ENCODE assay signal across 29 cellular contexts in the genomic region with DNA sequence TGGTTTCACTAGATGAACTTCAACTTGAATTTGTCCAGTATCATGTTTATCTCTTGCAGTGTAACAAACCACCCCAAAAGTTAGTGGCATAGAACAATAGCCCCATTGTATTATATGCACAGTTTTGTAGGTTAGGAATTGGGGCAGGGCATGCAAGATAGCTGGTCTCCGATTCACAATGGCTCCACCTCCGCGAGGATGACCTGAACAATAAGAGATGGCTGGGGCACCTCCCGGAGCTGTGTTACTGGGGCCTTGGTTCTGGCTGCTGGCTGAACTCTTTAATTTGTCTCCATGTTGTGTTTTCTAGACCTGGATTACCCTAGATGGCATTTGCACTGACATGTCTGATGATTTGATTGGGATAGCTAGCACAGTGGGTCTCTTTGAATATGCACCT. TPM values are rescaled to one million over a fixed set of nuclear protein-coding genes. Genes with fewer than 3 reads are reported as not detected.
A peak's percentile ranks its signal among the peaks of the same experiment; 100 is the strongest.
DNase-seq lines count a peak whose midpoint lies in the region; TF ChIP-seq lines count a peak whose summit lies in the region.
"Had no signal": no experiment of that assay in that cellular context is flagged by ENCODE, and none has a peak within 500 bp of the region (broad histone marks: within the 10 kb centered on the region; RNA-seq: fewer than 3 reads in every experiment).

No MANE protein-coding gene starts in this region.

- H3K9ac ChIP-seq in mammary epithelial cell (ENCODE audit: insufficient read depth, low read length) = no peak overlapping the region
- H3K9ac ChIP-seq: BLaER1; BLaER1 treated with 17β-estradiol and CSF1 and Interleukin-3, amounts not matched to agents 10 nM and 100 nM had no signal

- no peaks in the 10 kb centered on the region for H4K20me1 ChIP-seq in mammary epithelial cell (ENCODE audit: insufficient read depth, low read length)
- H4K20me1 ChIP-seq: BLaER1; BLaER1 treated with 17β-estradiol and CSF1 and Interleukin-3, amounts not matched to agents 10 nM and 100 nM had no signal

- dilution Hi-C loops in mammary epithelial cell (cut with HindIII; ENCODE audit: low sequenced_read_pairs) = no loop called here

- no peak overlapping the region for H3K4me2 ChIP-seq in mammary epithelial cell (ENCODE audit: insufficient read depth, low read depth, low read length)
- H3K4me2 ChIP-seq: A549; BLaER1; BLaER1 treated with 17β-estradiol and CSF1 and Interleukin-3, amounts not matched to agents 10 nM and 100 nM had no signal

- no peaks in the 10 kb centered on the region for H3K79me2 ChIP-seq in mammary epithelial cell (ENCODE audit: insufficient read depth, low read length)

- BruUV-seq in mammary epithelial cell (replicated peaks; lab: Mats Ljungman, UMichigan) = no TSS peak

- TF ChIP-seq CTCF in mammary epithelial cell (conservative IDR thresholded peaks at IDR 0.05 in 1 of 2, IDR thresholded peaks at IDR 0.05 in 1 of 2; ENCODE audit: extremely low read depth in 1 of 2, insufficient read depth in 1 of 2, low read depth in 1 of 2, low read length in 2 of 2) = no peak
- no peak for TF ChIP-seq CTCF in breast epithelium (IDR thresholded peaks at IDR 0.05)
- TF ChIP-seq CTCF in testis (IDR thresholded peaks at IDR 0.05) = no peak
- TF ChIP-seq CTCF in vagina (IDR thresholded peaks at IDR 0.05) = no peak

- no peak for TF ChIP-seq POLR2A in breast epithelium (IDR thresholded peaks at IDR 0.05)
- TF ChIP-seq POLR2A in testis (IDR thresholded peaks at IDR 0.05) = no peak
- no peak for TF ChIP-seq POLR2A in vagina (IDR thresholded peaks at IDR 0.05)

- DNase-seq in mammary epithelial cell (peak; percentile 8), breast epithelium (ENCODE audit: low spot score in 2 of 2) (no peak), testis (peak; percentile 80), vagina (ENCODE audit: extremely low spot score in 2 of 2) (no peak)
- DNase-seq: 8988T; ACHN; AML-193; BE2C; C1 segment of cervical spinal cord; Caco-2; Calu3; CD4-positive, alpha-beta memory T cell; CD4-positive, alpha-beta T cell; CD4-positive, CD25-positive, alpha-beta regulatory T cell; CD8-positive, alpha-beta memory T cell; CD8-positive, alpha-beta T cell; COR-L47; DMS 273 treated with DMSO at 0.1 percent for 48 hours; DMS153; DMS53; DMS79; DMS79 treated with DMSO at 0.1 percent for 48 hours; DND-41; EL had no signal

- H3K36me3 ChIP-seq in mammary epithelial cell (ENCODE audit: insufficient read depth, low read length) (no peaks in the 10 kb centered on the region), breast epithelium (no peaks in the 10 kb centered on the region), testis (ENCODE audit: low read depth, missing control alignments) (no peaks in the 10 kb centered on the region), vagina (no peaks in the 10 kb centered on the region)
- H3K36me3 ChIP-seq: BE2C; BLaER1; BLaER1 treated with 17β-estradiol and CSF1 and Interleukin-3, amounts not matched to agents 10 nM and 100 nM had no signal

- H3K27me3 ChIP-seq in mammary epithelial cell (ENCODE audit: insufficient read depth, low read length) = no peaks in the 10 kb centered on the region
- H3K27me3 ChIP-seq in breast epithelium = no peaks in the 10 kb centered on the region
- H3K27me3 ChIP-seq in testis = no peaks in the 10 kb centered on the region
- H3K27me3 ChIP-seq in vagina = no peaks in the 10 kb centered on the region
- H3K27me3 ChIP-seq: BE2C; BLaER1; BLaER1 treated with 17β-estradiol and CSF1 and Interleukin-3, amounts not matched to agents 10 nM and 100 nM had no signal

- no peak overlapping the region for H3K4me3 ChIP-seq in mammary epithelial cell (replicated peaks in 1 of 3; ENCODE audit: insufficient read depth in 1 of 3, low read depth in 2 of 3, low read length in 3 of 3)
- no peak overlapping the region for H3K4me3 ChIP-seq in breast epithelium
- H3K4me3 ChIP-seq in testis = no peak overlapping the region
- H3K4me3 ChIP-seq in vagina = no peak overlapping the region
- H3K4me3 ChIP-seq: A549; BLaER1; BLaER1 treated with 17β-estradiol and CSF1 and Interleukin-3, amounts not matched to agents 10 nM and 100 nM had no signal

- WGBS in mammary epithelial cell (ENCODE audit: low coverage, missing lambda C conversion rate) = 64% methylated on average over 4 of the region's 4 CpGs
- 62 to 77% methylated on average over 4 of the region's 4 CpGs for WGBS in testis, 2 donors

- no peaks in the 10 kb centered on the region for H3K9me3 ChIP-seq in mammary epithelial cell (replicated peaks; ENCODE audit: insufficient read depth, low read length)
- H3K9me3 ChIP-seq in breast epithelium = no peaks in the 10 kb centered on the region
- no peaks in the 10 kb centered on the region for H3K9me3 ChIP-seq in testis
- H3K9me3 ChIP-seq in vagina = no peaks in the 10 kb centered on the region
- H3K9me3 ChIP-seq: A549; BE2C; BLaER1; BLaER1 treated with 17β-estradiol and CSF1 and Interleukin-3, amounts not matched to agents 10 nM and 100 nM; Caco-2 had no signal

- intact Hi-C loops in mammary epithelial cell (cut with micrococcal nuclease) = no loop called here
- intact Hi-C loops in breast epithelium (cut with DNase I; ENCODE audit: low total_unique reads) = no loop called here
- intact Hi-C loops in testis (cut with DNase I; ENCODE audit: low total_unique reads) = no loop called here
- intact Hi-C loops in vagina (cut with DNase I) = no loop called here

- in situ Hi-C loops in mammary epithelial cell (cut with MboI; ENCODE audit: low sequenced_read_pairs in 2 of 2) = no loop called here

- CTCF ChIA-PET in mammary epithelial cell (lab: Charles Lee; ENCODE audit: low non-redundant PET) = interaction anchor here (0.6 kb wide), 2 partner anchors 20 to 1516 kb away, joined by 5 to 9 read pairs; partner anchors contain the start of gene VRK1

- H2AFZ ChIP-seq in mammary epithelial cell (ENCODE audit: low read depth, low read length) = no peak overlapping the region

- no peaks in the 10 kb centered on the region for H3K4me1 ChIP-seq in mammary epithelial cell (ENCODE audit: insufficient read depth, low read length)
- H3K4me1 ChIP-seq in breast epithelium = no peaks in the 10 kb centered on the region
- peaks cover 14% of the 10 kb centered on the region for H3K4me1 ChIP-seq in testis
- no peaks in the 10 kb centered on the region for H3K4me1 ChIP-seq in vagina
- H3K4me1 ChIP-seq: A549; BE2C; BLaER1; BLaER1 treated with 17β-estradiol and CSF1 and Interleukin-3, amounts not matched to agents 10 nM and 100 nM; Caco-2 had no signal

- H3K27ac ChIP-seq in mammary epithelial cell (ENCODE audit: insufficient read depth, low read depth, low read length) = no peak overlapping the region
- H3K27ac ChIP-seq in breast epithelium = no peak overlapping the region
- peak overlapping the region in 1 of 2 donors; percentile 45 for H3K27ac ChIP-seq in testis
- H3K27ac ChIP-seq in vagina = no peak overlapping the region
- H3K27ac ChIP-seq: 22Rv1; A549; BLaER1; BLaER1 treated with 17β-estradiol and CSF1 and Interleukin-3, amounts not matched to agents 10 nM and 100 nM; C4-2B had no signal

RNA-seq across cellular contexts. Expression of gene VRK1, which starts 20.4 kb away (rescaled TPM):
- total RNA-seq in mammary epithelial cell = 10 to 100 TPM; 15.5 to 27.9 TPM
- polyA plus RNA-seq in mammary epithelial cell = 25.2 TPM
- 34.7 TPM for polyA minus RNA-seq in mammary epithelial cell
- total RNA-seq in breast epithelium = 10 to 100 TPM; 13.1 to 19.9 (median 16.7) TPM
- total RNA-seq in testis = 10 to 100 TPM; 49.2 to 52.0 TPM
- 44.7 TPM for polyA plus RNA-seq in testis (ENCODE audit: insufficient read depth, low read depth, low replicate concordance)
- total RNA-seq in vagina = 10.1 TPM

Comparison
In these comparisons a context has a peak if more than half of its experiments do, and no peak if none do; other contexts are left out.
1. DNase-seq: peak in mammary epithelial cell (single experiment) and testis (single experiment); none in breast epithelium (0 of 2) and vagina (0 of 2).